25 cellular contexts compared by ENCODE assay signal in the genomic region with DNA sequence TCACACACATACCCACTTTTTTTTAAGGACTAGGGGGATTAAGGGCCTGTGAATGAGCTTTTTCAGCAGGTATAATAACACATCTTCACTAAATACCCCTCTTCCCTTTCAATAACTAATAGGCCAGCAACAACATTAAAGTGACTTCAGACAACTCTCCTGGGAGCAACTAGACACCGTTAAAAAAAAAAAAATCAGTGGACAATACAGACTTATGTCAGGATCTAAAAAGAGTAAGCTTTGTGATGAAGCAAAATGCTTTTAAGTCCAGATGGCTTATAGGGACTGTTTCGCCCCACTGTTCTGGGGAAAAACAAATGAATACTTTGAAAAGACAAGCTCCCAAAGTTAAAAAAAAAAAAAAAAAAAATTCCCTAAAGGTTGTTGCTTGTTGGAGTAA. TPM values are rescaled to one million over a fixed set of nuclear protein-coding genes. Genes with fewer than 3 reads are reported as not detected.
A peak's percentile ranks its signal among the peaks of the same experiment; 100 is the strongest.
DNase-seq lines count a peak whose midpoint lies in the region; ATAC-seq and TF ChIP-seq lines count a peak whose summit lies in the region.
"Had no signal": no experiment of that assay in that cellular context is flagged by ENCODE, and none has a peak within 500 bp of the region (broad histone marks: within the 10 kb centered on the region; RNA-seq: fewer than 3 reads in every experiment).

No MANE protein-coding gene starts in this region.

- POLR2A ChIA-PET in A673 (lab: Charles Lee; ENCODE audit: low non-redundant PET) (interaction anchor here (0.7 kb wide), 1 partner anchor 30 kb away, joined by 3 read pairs; no protein-coding TSS in a partner anchor), WTC11 (lab: Charles Lee) (interaction anchor here (0.7 kb wide), 1 partner anchor 200 kb away, joined by 3 read pairs; no protein-coding TSS in a partner anchor)

- 0 out of 2 replicates have a peak overlapping the region, but pooled peaks have one; percentile 0 for H3K27ac Mint-ChIP-seq in WTC11
- H3K27ac Mint-ChIP-seq in activated naive CD4-positive, alpha-beta T cell treated with anti-CD3 and anti-CD28 coated beads, Interleukin-2, amount 50 U/mL, for 72 hours, result no peak overlapping the region
- H3K27ac Mint-ChIP-seq: activated CD4-positive, alpha-beta T cell treated with anti-CD3 and anti-CD28 coated beads, Interleukin-2, amount 10 ng/mL, durations not matched to agents 7 days and 5 days; activated T-cell treated with anti-CD3 and anti-CD28 coated beads, Interleukin-2, amount 50 U/mL, for 72 hours had no signal

- no peaks in the 10 kb centered on the region for H3K36me3 Mint-ChIP-seq in WTC11
- H3K36me3 Mint-ChIP-seq in activated naive CD4-positive, alpha-beta T cell treated with anti-CD3 and anti-CD28 coated beads, Interleukin-2, amount 50 U/mL, for 72 hours, result no peaks in the 10 kb centered on the region

- peaks cover 17% of the 10 kb centered on the region for H4K20me1 ChIP-seq in osteoblast (ENCODE audit: insufficient read depth, low read length)

- H2AFZ ChIP-seq in osteoblast (ENCODE audit: low read length), result no peak overlapping the region

- BruUV-seq in A673 (replicated peaks; lab: Mats Ljungman, UMichigan), result no TSS peak

- intact Hi-C loops in A673 (cut with micrococcal nuclease; ENCODE audit: unreplicated experiment) (no loop called here), esophagus muscularis mucosa (cut with DNase I) (no loop called here)

- H3K27ac ChIP-seq in A673 (ENCODE audit: low read depth, low read length, poor library complexity, severe bottlenecking) (no peak overlapping the region), osteoblast (ENCODE audit: low read depth, low read length) (no peak overlapping the region), foreskin keratinocyte (no peak overlapping the region), esophagus muscularis mucosa (replicated peaks in 1 of 4) (no peak overlapping the region)
- H3K27ac ChIP-seq: adrenal gland, lower lobe of right lung, prostate gland, SJCRH30, thoracic aorta, vagina had no signal

- H3K4me3 Mint-ChIP-seq in WTC11, result no peak overlapping the region
- H3K4me3 Mint-ChIP-seq: activated CD4-positive, alpha-beta T cell treated with anti-CD3 and anti-CD28 coated beads, Interleukin-2, amount 10 ng/mL, durations not matched to agents 7 days and 5 days; activated T-cell treated with anti-CD3 and anti-CD28 coated beads, Interleukin-2, amount 50 U/mL, for 72 hours; CD4-positive, alpha-beta memory T cell; H9 had no signal

- WGBS in esophagus muscularis mucosa, result 67% methylated on average over 2 of the region's 2 CpGs

- CTCF ChIA-PET in A673 (lab: Charles Lee) (no interaction called here), WTC11 (lab: Charles Lee) (no interaction called here)

- H3K4me1 ChIP-seq in A673 (ENCODE audit: insufficient read depth, low read length, poor library complexity, severe bottlenecking), result peaks cover 9% of the 10 kb centered on the region
- H3K4me1 ChIP-seq in osteoblast (ENCODE audit: insufficient read depth, low read length), result peaks cover 9% of the 10 kb centered on the region
- peaks cover 11% of the 10 kb centered on the region for H3K4me1 ChIP-seq in foreskin keratinocyte
- H3K4me1 ChIP-seq in esophagus muscularis mucosa, result peaks cover 26 to 58% (median 37%) of the 10 kb centered on the region in 4 donors
- H3K4me1 ChIP-seq: prostate gland, SJCRH30 had no signal

- DNase-seq in A673 (ENCODE audit: low spot score) (peak; percentile 15), NCI-H1436 treated with DMSO at 0.1 percent for 48 hours (lab: John Stamatoyannopoulos, UW) (peak; percentile 84), WTC11 (ENCODE audit: low spot score) (no peak), osteoblast (ENCODE audit: insufficient read length, low spot score, missing footprints) (peak; percentile 25), foreskin keratinocyte (no peak), esophagus muscularis mucosa (ENCODE audit: extremely low spot score) (no peak)
- no peak for DNase-seq in activated naive CD4-positive, alpha-beta T cell treated with anti-CD3 and anti-CD28 coated beads, Interleukin-2, amount 50 U/mL, for 72 hours (ENCODE audit: low spot score in 2 of 2)
- DNase-seq: activated CD4-positive, alpha-beta T cell treated with anti-CD3 and anti-CD28 coated beads, Interleukin-2, amount 10 ng/mL, durations not matched to agents 7 days and 5 days; activated naive CD4-positive, alpha-beta T cell; activated T-cell treated with anti-CD3 and anti-CD28 coated beads, Interleukin-2, amount 50 U/mL, for 72 hours; adrenal gland; AML-193; CD4-positive, alpha-beta memory T cell; effector CD4-positive, alpha-beta T cell; erythroblast; H9; lower lobe of right lung; NCI-H1105; NCI-H2081; stimulated activated naive CD4-positive, alpha-beta T cell treated with Interleukin-2 at 50 U/mL for 16 hours had no signal

- no peaks in the 10 kb centered on the region for H3K27me3 Mint-ChIP-seq in WTC11 (ENCODE audit: low read depth)
- H3K27me3 Mint-ChIP-seq: activated CD4-positive, alpha-beta T cell treated with anti-CD3 and anti-CD28 coated beads, Interleukin-2, amount 10 ng/mL, durations not matched to agents 7 days and 5 days; CD4-positive, alpha-beta memory T cell had no signal

- no peak for TF ChIP-seq POLR2A in esophagus muscularis mucosa (IDR thresholded peaks at IDR 0.05; ENCODE audit: low read depth)

- TF ChIP-seq CTCF in A673 (conservative IDR thresholded peaks at IDR 0.05; ENCODE audit: low read depth, low read length), result no peak
- no peak for TF ChIP-seq CTCF in WTC11 (IDR thresholded peaks at IDR 0.05)
- no peak for TF ChIP-seq CTCF in osteoblast (IDR thresholded peaks at IDR 0.05; ENCODE audit: extremely low read depth, low read depth, low read length)
- TF ChIP-seq CTCF in foreskin keratinocyte (conservative IDR thresholded peaks at IDR 0.05), result no peak
- no peak for TF ChIP-seq CTCF in esophagus muscularis mucosa (IDR thresholded peaks at IDR 0.05)

- H3K9me3 ChIP-seq in A673 (ENCODE audit: low read depth, low read length, poor library complexity, severe bottlenecking) (no peaks in the 10 kb centered on the region), osteoblast (ENCODE audit: low read depth, low read length) (no peaks in the 10 kb centered on the region), esophagus muscularis mucosa (no peaks in the 10 kb centered on the region)
- H3K9me3 ChIP-seq: adrenal gland, lower lobe of right lung, prostate gland, SJCRH30, thoracic aorta, vagina had no signal

- H3K36me3 ChIP-seq in A673 (ENCODE audit: insufficient read depth, low read length, poor library complexity, severe bottlenecking), result no peaks in the 10 kb centered on the region
- H3K36me3 ChIP-seq in osteoblast (ENCODE audit: insufficient read depth, low read length), result no peaks in the 10 kb centered on the region
- H3K36me3 ChIP-seq in esophagus muscularis mucosa, result peaks cover 0 to 7% (median 0%) of the 10 kb centered on the region in 4 donors
- H3K36me3 ChIP-seq: adrenal gland, prostate gland, SJCRH30, thoracic aorta, vagina had no signal

- H3K79me2 ChIP-seq in osteoblast (ENCODE audit: insufficient read depth, low read length), result peaks cover 92% of the 10 kb centered on the region

- ATAC-seq in WTC11 (no peak), foreskin keratinocyte (no peak), GM18909 (IDR thresholded peaks at IDR 0.05; ENCODE audit: poor library complexity, unreplicated experiment) (no peak)
- ATAC-seq in activated naive CD4-positive, alpha-beta T cell treated with anti-CD3 and anti-CD28 coated beads, Interleukin-2, amount 50 U/mL, for 72 hours, result no peak
- ATAC-seq: activated T-cell treated with anti-CD3 and anti-CD28 coated beads, Interleukin-2, amount 50 U/mL, for 72 hours; lower lobe of right lung had no signal

- no peak overlapping the region for H3K4me3 ChIP-seq in A673 (ENCODE audit: low read depth, low read length, poor library complexity, severe bottlenecking)
- no peak overlapping the region for H3K4me3 ChIP-seq in osteoblast (ENCODE audit: insufficient read depth, low read length)
- H3K4me3 ChIP-seq in esophagus muscularis mucosa, result no peak overlapping the region
- H3K4me3 ChIP-seq: adrenal gland, lower lobe of right lung, prostate gland, SJCRH30, thoracic aorta, vagina had no signal

- no peaks in the 10 kb centered on the region for H3K9me3 Mint-ChIP-seq in WTC11
- H3K9me3 Mint-ChIP-seq in activated naive CD4-positive, alpha-beta T cell treated with anti-CD3 and anti-CD28 coated beads, Interleukin-2, amount 50 U/mL, for 72 hours, result no peaks in the 10 kb centered on the region
- H3K9me3 Mint-ChIP-seq: activated CD4-positive, alpha-beta T cell treated with anti-CD3 and anti-CD28 coated beads, Interleukin-2, amount 10 ng/mL, durations not matched to agents 7 days and 5 days; activated T-cell treated with anti-CD3 and anti-CD28 coated beads, Interleukin-2, amount 50 U/mL, for 72 hours; CD4-positive, alpha-beta memory T cell; H9 had no signal

- TF ChIP-seq EP300 in esophagus muscularis mucosa (IDR thresholded peaks at IDR 0.05), result no peak

- H3K27me3 ChIP-seq in A673 (replicated peaks; ENCODE audit: insufficient read depth, low read depth, low read length, poor library complexity) (no peaks in the 10 kb centered on the region), osteoblast (ENCODE audit: insufficient read depth, low read length) (no peaks in the 10 kb centered on the region), foreskin keratinocyte (no peaks in the 10 kb centered on the region), esophagus muscularis mucosa (no peaks in the 10 kb centered on the region)
- H3K27me3 ChIP-seq: adrenal gland, SJCRH30, vagina had no signal

- no peak overlapping the region for H3K4me2 ChIP-seq in osteoblast (ENCODE audit: insufficient read depth, low read length)

- no peaks in the 10 kb centered on the region for H3K4me1 Mint-ChIP-seq in WTC11
- H3K4me1 Mint-ChIP-seq: H9 had no signal

TF ChIP-seq in WTC11, 78 proteins besides CTCF, POLR2A, EP300 and RAD21 (continues in another document):
- TF ChIP-seq SP1 (CRISPR knock-in tag; conservative IDR thresholded peaks at IDR 0.05) (no peak), KAT7 (CRISPR knock-in tag; IDR thresholded peaks at IDR 0.05; ENCODE audit: borderline replicate concordance) (no peak), MXD4 (CRISPR knock-in tag; IDR thresholded peaks at IDR 0.05; ENCODE audit: borderline replicate concordance) (no peak), SMAD3 (CRISPR knock-in tag; IDR thresholded peaks at IDR 0.05; ENCODE audit: borderline replicate concordance) (no peak), MYBL2 (CRISPR knock-in tag; IDR thresholded peaks at IDR 0.05) (no peak)

RNA-seq across cellular contexts. Expression of a gene that starts 29.0 kb away (rescaled TPM):
- total RNA-seq in A673 (2021) (82.0 and 84.9 TPM in 2 replicates), WTC11 (2021) (39.6 to 51.9 TPM (median 41.4 TPM) in 3 replicates), osteoblast (175 and 192 TPM in 2 replicates), foreskin keratinocyte (56.6 and 57.2 TPM in 2 replicates), esophagus muscularis mucosa (10 to 100 TPM; 81.2 to 99.9 (median 89.9) TPM)
- total RNA-seq in activated naive CD4-positive, alpha-beta T cell treated with anti-CD3 and anti-CD28 coated beads, Interleukin-2, amount 50 U/mL, for 72 hours, result 100 to 1,000 TPM in 1 of 2 donors, 10 to 100 TPM in 1; 54.7 to 115 TPM
- 10.5 and 12.6 TPM in 2 replicates for polyA plus RNA-seq in foreskin keratinocyte

Comparison
In these comparisons a context has a peak if more than half of its experiments do, and no peak if none do; other contexts are left out.
1. DNase-seq: peak in A673 (single experiment), NCI-H1436 treated with DMSO at 0.1 percent for 48 hours (single experiment) and osteoblast (single experiment); none in WTC11 (single experiment), activated naive CD4-positive, alpha-beta T cell treated with anti-CD3 and anti-CD28 coated beads, Interleukin-2, amount 50 U/mL, for 72 hours (0 of 2), foreskin keratinocyte (0 of 2) and esophagus muscularis mucosa (single experiment).